Comparison of ENCODE assay signal across 1 cellular context in the genomic region with DNA sequence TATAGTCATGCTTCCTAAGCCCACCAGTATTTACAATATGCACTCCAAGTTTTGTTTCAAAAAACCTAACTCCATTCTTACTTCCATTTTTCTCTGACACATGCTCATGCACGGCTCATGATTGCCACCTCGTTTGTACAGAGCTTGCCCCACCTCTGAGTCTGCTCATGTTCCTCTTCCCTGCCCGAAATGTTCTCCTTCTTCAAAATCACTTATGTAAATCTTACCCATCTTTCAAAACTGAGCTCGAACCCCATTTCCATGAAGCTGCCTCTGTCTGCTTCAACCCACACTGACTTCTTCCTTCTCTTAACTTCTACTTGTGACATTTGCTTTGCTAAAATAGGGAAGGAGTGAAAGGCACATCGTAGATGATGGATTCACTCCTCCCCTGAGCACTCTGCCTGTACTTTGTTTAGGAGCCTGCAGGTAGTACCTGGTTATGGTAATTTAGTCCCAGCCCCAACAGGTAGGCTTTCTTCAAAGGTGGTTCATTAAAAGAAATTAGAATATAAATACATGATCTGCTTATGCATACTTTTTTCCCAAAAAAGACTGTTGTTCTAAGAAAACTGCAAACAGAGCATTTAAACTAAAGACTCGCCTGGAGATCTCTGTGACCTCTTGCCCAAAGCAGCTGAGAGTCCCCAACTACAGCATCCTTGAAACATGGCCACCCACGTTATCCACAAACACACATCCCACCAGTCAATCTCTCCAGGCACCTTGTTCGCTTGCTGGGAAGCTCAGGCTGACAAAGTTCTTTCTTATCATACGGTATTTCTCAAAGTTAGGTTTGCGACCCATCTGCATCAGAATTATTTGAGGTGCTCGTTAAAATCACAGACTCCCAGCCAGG.
TF ChIP-seq lines count a peak whose summit lies in the region.

No MANE protein-coding gene starts in this region.

TF ChIP-seq in H1, 55 proteins besides CTCF, POLR2A, EP300 and RAD21 (continued from another document):
- no peak for TF ChIP-seq CBX5 (IDR thresholded peaks at IDR 0.05; ENCODE audit: low read depth, low read length)
